1 cellular context compared by ENCODE assay signal in genomic region chr7:134742688-134743350, GRCh38.
TF ChIP-seq lines count a peak whose summit lies in the region.

No MANE protein-coding gene starts in this region.

TF ChIP-seq in GM23338, 12 proteins besides CTCF, POLR2A, EP300 and RAD21 (continued from another document):
- no peak for TF ChIP-seq ZNF462 (CRISPR knock-in tag; IDR thresholded peaks at IDR 0.05)
- no peak for TF ChIP-seq JUNB (IDR thresholded peaks at IDR 0.05; ENCODE audit: unreplicated experiment)
TF ChIP-seq in GM23338: peak in this region for 0.
